8 cellular contexts compared by ENCODE assay signal in the genomic region with DNA sequence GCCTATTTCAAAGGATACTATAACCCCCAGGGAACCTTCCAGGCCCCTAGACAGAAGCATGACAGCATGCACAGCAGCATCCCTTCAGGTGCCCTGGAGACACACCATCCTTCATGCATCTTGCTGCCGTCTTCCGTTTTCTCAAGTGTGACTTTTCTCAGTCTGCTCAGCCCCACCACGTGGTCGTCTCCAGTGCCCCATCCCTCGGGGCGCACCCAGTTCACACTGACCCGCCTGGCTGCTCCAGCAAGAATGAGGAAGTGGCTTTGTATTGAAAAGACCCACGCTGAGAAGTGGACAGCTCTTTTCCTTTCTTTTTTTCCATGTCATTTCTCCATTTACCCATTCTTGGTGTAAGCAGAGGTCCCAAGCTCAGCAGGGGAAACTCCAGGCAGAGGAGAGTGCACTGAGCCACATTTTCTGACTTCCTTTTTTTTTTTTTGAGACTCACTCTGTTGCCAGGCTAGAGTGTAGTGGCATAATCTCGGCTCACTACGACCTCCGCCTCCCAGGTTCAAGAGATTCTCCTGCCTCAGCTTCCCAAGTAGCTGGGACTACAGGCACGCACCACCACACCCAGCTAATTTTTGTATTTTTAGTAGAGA. TPM values are rescaled to one million over a fixed set of nuclear protein-coding genes. Genes with fewer than 3 reads are reported as not detected.
A peak's percentile ranks its signal among the peaks of the same experiment; 100 is the strongest.
DNase-seq lines count a peak whose midpoint lies in the region; ATAC-seq and TF ChIP-seq lines count a peak whose summit lies in the region.

No MANE protein-coding gene starts in this region.

- peak overlapping the region; percentile 10 for H3K27ac Mint-ChIP-seq in dendritic cell treated with granulocyte-macrophage colony-stimulating factor and Interleukin-4, amounts not matched to agents 40 ng/mL and 50 ng/mL, for 4 days
- H3K27ac Mint-ChIP-seq in osteocyte (ENCODE audit: unreplicated experiment) (peak overlapping the region; percentile 84), mesothelial cell of epicardium (no peak overlapping the region)

- no peak for ATAC-seq in HG02588 (IDR thresholded peaks at IDR 0.05; ENCODE audit: unreplicated experiment)

- H3K4me1 Mint-ChIP-seq in dendritic cell treated with granulocyte-macrophage colony-stimulating factor and Interleukin-4, amounts not matched to agents 40 ng/mL and 50 ng/mL, for 4 days (ENCODE audit: low read depth): peaks cover 26% of the 10 kb centered on the region
- peaks cover 14% of the 10 kb centered on the region for H3K4me1 Mint-ChIP-seq in osteocyte (ENCODE audit: unreplicated experiment)
- peaks cover 13% of the 10 kb centered on the region for H3K4me1 Mint-ChIP-seq in mesothelial cell of epicardium

- peaks cover 11% of the 10 kb centered on the region for H3K9me3 Mint-ChIP-seq in dendritic cell treated with granulocyte-macrophage colony-stimulating factor and Interleukin-4, amounts not matched to agents 40 ng/mL and 50 ng/mL, for 4 days
- peaks cover 4% of the 10 kb centered on the region for H3K9me3 Mint-ChIP-seq in osteocyte (ENCODE audit: unreplicated experiment)
- H3K9me3 Mint-ChIP-seq in mesothelial cell of epicardium: no peaks in the 10 kb centered on the region

- H3K36me3 ChIP-seq in MG63: peaks cover 32% of the 10 kb centered on the region

- intact Hi-C loops in dendritic cell treated with granulocyte-macrophage colony-stimulating factor and Interleukin-4, amounts not matched to agents 40 ng/mL and 50 ng/mL, for 4 days (cut with micrococcal nuclease): no loop called here

- no peaks in the 10 kb centered on the region for H3K9me3 ChIP-seq in MG63

- H3K36me3 Mint-ChIP-seq in dendritic cell treated with granulocyte-macrophage colony-stimulating factor and Interleukin-4, amounts not matched to agents 40 ng/mL and 50 ng/mL, for 4 days (ENCODE audit: low read depth): peaks cover 17% of the 10 kb centered on the region
- H3K36me3 Mint-ChIP-seq in osteocyte (ENCODE audit: unreplicated experiment): peaks cover 13% of the 10 kb centered on the region
- peaks cover 20% of the 10 kb centered on the region for H3K36me3 Mint-ChIP-seq in mesothelial cell of epicardium

- H3K27me3 Mint-ChIP-seq in dendritic cell treated with granulocyte-macrophage colony-stimulating factor and Interleukin-4, amounts not matched to agents 40 ng/mL and 50 ng/mL, for 4 days: peaks cover 24% of the 10 kb centered on the region
- H3K27me3 Mint-ChIP-seq in osteocyte (ENCODE audit: unreplicated experiment) (no peaks in the 10 kb centered on the region), mesothelial cell of epicardium (ENCODE audit: low read depth) (no peaks in the 10 kb centered on the region)

- no peak for TF ChIP-seq CTCF in osteocyte (IDR thresholded peaks at IDR 0.05)
- no peak for TF ChIP-seq CTCF in mesothelial cell of epicardium (IDR thresholded peaks at IDR 0.05; ENCODE audit: unreplicated experiment)

- no peak overlapping the region for H3K4me3 ChIP-seq in MG63

- DNase-seq in GM19238 (ENCODE audit: insufficient read length, low spot score) (peak; percentile 62), MG63 (peak; percentile 35), osteocyte (ENCODE audit: extremely low spot score, unreplicated experiment) (peak; percentile 89), mesothelial cell of epicardium (ENCODE audit: low spot score in 2 of 2, unreplicated experiment in 2 of 2) (no peak), NCI-H510A (lab: John Stamatoyannopoulos, UW) (no peak), NCI-H187 treated with DMSO at 0.1 percent for 48 hours (lab: John Stamatoyannopoulos, UW) (no peak)

- no peaks in the 10 kb centered on the region for H3K27me3 ChIP-seq in MG63

- no peak overlapping the region for H3K4me3 Mint-ChIP-seq in dendritic cell treated with granulocyte-macrophage colony-stimulating factor and Interleukin-4, amounts not matched to agents 40 ng/mL and 50 ng/mL, for 4 days
- peak overlapping the region; percentile 16 for H3K4me3 Mint-ChIP-seq in osteocyte (ENCODE audit: unreplicated experiment)
- H3K4me3 Mint-ChIP-seq in mesothelial cell of epicardium: no peak overlapping the region

RNA-seq across cellular contexts. Expression of a gene that starts 14.5 kb away (rescaled TPM):
- 1,157 and 1,275 TPM in 2 replicates for total RNA-seq in MG63 (2014; rRNA removed; shearing (Covaris generic); ENCODE audit: low replicate concordance)
- total RNA-seq in osteocyte: 484 and 511 TPM in 2 replicates
- total RNA-seq in mesothelial cell of epicardium: 360 to 375 TPM (median 373 TPM) in 3 replicates

RNA-seq across cellular contexts. Expression of a gene that starts 50.8 kb away (rescaled TPM):
- 15.2 and 16.2 TPM in 2 replicates for total RNA-seq in MG63 (2014; rRNA removed; shearing (Covaris generic); ENCODE audit: low replicate concordance)
- total RNA-seq in osteocyte (3.1 and 4.0 TPM in 2 replicates), mesothelial cell of epicardium (8.0 to 8.2 TPM (median 8.1 TPM) in 3 replicates)

Comparison
In these comparisons a context has a peak if more than half of its experiments do, and no peak if none do; other contexts are left out.
1. DNase-seq: peak in GM19238 (single experiment), MG63 (single experiment) and osteocyte (single experiment); none in mesothelial cell of epicardium (0 of 2), NCI-H510A (single experiment) and NCI-H187 treated with DMSO at 0.1 percent for 48 hours (single experiment).